In the genomic region with DNA sequence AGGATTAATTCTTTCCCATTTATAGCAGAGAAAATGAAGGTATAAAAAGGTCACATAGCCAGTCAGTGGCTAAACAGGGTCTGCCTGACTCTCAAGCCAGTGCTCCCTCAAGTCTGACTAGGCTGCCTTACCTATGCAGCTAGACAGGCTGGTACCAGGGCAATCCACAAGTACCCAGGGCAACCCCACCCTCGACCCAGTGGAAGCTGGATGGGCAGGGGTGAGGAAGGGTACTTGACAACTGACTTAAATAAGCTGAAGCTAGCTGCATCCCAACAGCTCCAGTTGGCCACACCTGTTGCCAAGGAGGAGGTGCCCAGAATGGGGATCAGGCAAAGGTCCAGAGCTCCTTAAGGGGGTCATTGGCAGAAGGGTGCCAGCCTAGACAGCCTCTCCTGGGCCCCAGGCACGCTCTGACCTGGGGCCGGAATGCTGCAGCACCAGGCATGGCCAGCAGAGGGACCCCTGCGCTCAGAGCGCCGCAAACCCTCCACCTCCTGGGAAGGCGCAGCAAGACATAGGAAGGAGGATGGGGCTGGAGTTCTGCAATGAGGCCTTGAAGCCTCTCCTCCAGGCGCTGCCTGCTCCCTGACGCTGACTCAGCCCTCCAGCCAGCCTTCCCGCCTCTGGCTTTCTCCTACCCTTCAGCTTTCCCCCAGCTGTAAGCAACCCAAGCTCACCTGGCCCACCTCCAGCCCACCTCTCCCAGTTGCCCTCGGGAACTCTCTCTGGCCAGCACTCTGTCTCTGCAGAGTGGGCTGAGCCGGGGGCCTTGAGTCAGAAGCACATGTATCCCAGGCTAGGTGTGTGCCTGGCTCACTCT, we compare ENCODE assay signal across 8 cellular contexts. TPM values are rescaled to one million over a fixed set of nuclear protein-coding genes. Genes with fewer than 3 reads are reported as not detected.
A peak's percentile ranks its signal among the peaks of the same experiment; 100 is the strongest.
DNase-seq lines count a peak whose midpoint lies in the region; ATAC-seq and TF ChIP-seq lines count a peak whose summit lies in the region.

No MANE protein-coding gene starts in this region.

- H3K4me2 ChIP-seq in Loucy (ENCODE audit: low read depth, low read length, poor library complexity, severe bottlenecking) = no peak overlapping the region

- H2AFZ ChIP-seq in Loucy (ENCODE audit: low read length) = no peak overlapping the region

- H4K20me1 ChIP-seq in Loucy (ENCODE audit: insufficient read depth, low read length, poor library complexity, severe bottlenecking) = no peaks in the 10 kb centered on the region

- H3K9me3 ChIP-seq in Loucy (ENCODE audit: insufficient read depth, low read depth, low read length) = no peaks in the 10 kb centered on the region
- H3K9me3 ChIP-seq in heart right ventricle = no peaks in the 10 kb centered on the region

- no peak overlapping the region for H3K9ac ChIP-seq in Loucy (ENCODE audit: low read depth, low read length, poor library complexity, severe bottlenecking)

- no peak overlapping the region for H3K4me3 ChIP-seq in Loucy (ENCODE audit: low read length, poor library complexity, severe bottlenecking)
- no peak overlapping the region for H3K4me3 ChIP-seq in heart right ventricle

- WGBS in heart right ventricle, 2 donors = 17 to 18% methylated on average over 12 of the region's 12 CpGs

- no peaks in the 10 kb centered on the region for H3K27me3 ChIP-seq in Loucy (ENCODE audit: insufficient read depth, low read length, poor library complexity, severe bottlenecking)
- no peaks in the 10 kb centered on the region for H3K27me3 ChIP-seq in heart right ventricle

- intact Hi-C loops in heart right ventricle (cut with DNase I) = loop anchor here in 3 of 10 donors (5.0 to 10.0 kb wide), 2 partner anchors 116 to 119 kb away; no protein-coding TSS in a partner anchor

- peak; percentile 81 for DNase-seq in GM10266 (ENCODE audit: extremely low spot score)
- peak; percentile 75 for DNase-seq in SW480 (ENCODE audit: low spot score)
- peak; percentile 92 for DNase-seq in amniotic epithelial cell (ENCODE audit: low read depth)
- DNase-seq in heart right ventricle = peak; percentile 65 to 78
- DNase-seq in pulmonary artery endothelial cell (ENCODE audit: low read depth, low spot score) = peak; percentile 19

- peak overlapping the region in 1 of 10 donors; percentile 5 for H3K27ac ChIP-seq in heart right ventricle

- H3K36me3 ChIP-seq in Loucy (ENCODE audit: insufficient read depth, low read length) (peaks cover 7% of the 10 kb centered on the region; the same call in 1 of the 2 replicates), heart right ventricle (peaks cover 0 to 34% (median 0%) of the 10 kb centered on the region in 9 donors)

- H3K79me2 ChIP-seq in Loucy (ENCODE audit: insufficient read depth, low read length) = no peaks in the 10 kb centered on the region

- TF ChIP-seq CTCF in GM10266 (IDR thresholded peaks at IDR 0.05; ENCODE audit: control insufficient read depth, insufficient read depth, low read depth, missing control alignments) = peak; percentile 98
- TF ChIP-seq CTCF in Loucy (conservative IDR thresholded peaks at IDR 0.05; ENCODE audit: low read length) = peak; percentile 85
- TF ChIP-seq CTCF in heart right ventricle (IDR thresholded peaks at IDR 0.05) = peak; percentile 86 to 99 (median 97)

- H3K4me1 ChIP-seq in Loucy (ENCODE audit: insufficient read depth, low read length, poor library complexity, severe bottlenecking) = no peaks in the 10 kb centered on the region
- peaks cover 0 to 24% (median 9%) of the 10 kb centered on the region in 9 donors for H3K4me1 ChIP-seq in heart right ventricle

- ATAC-seq in heart right ventricle (peak; percentile 68 to 87 (median 78)), HG03135 (IDR thresholded peaks at IDR 0.05; ENCODE audit: unreplicated experiment) (no peak), GM21786 (IDR thresholded peaks at IDR 0.05; ENCODE audit: unreplicated experiment) (no peak)

- H3K9me2 ChIP-seq in Loucy (replicated peaks; ENCODE audit: low read depth, low read length) = no peaks in the 10 kb centered on the region

- no peaks in the 10 kb centered on the region for H3F3A ChIP-seq in Loucy (ENCODE audit: low read depth)

RNA-seq across cellular contexts. Expression of a gene that starts 28.9 kb away (rescaled TPM):
- total RNA-seq in heart right ventricle = 10 to 100 TPM in 8 of 10 donors, 1 to 10 TPM in 2; 9.1 to 20.7 (median 14.1) TPM
- polyA plus RNA-seq in heart right ventricle = 1 to 10 TPM; 5.0 to 5.4 TPM
- total RNA-seq in pulmonary artery endothelial cell = 0.92 and 1.6 TPM in 2 replicates

RNA-seq across cellular contexts. Expression of a gene that starts 31.5 kb away (rescaled TPM):
- total RNA-seq in heart right ventricle (10 to 100 TPM in 7 of 10 donors, 1 to 10 TPM in 3; 3.8 to 70.9 (median 12.7) TPM), pulmonary artery endothelial cell (not detected in 2 replicates)
- polyA plus RNA-seq in heart right ventricle = 10 to 100 TPM; 30.0 to 34.3 TPM

RNA-seq across cellular contexts. Expression of a gene that starts 45.5 kb away (rescaled TPM):
- total RNA-seq in heart right ventricle (10 to 100 TPM; 16.6 to 84.2 (median 26.6) TPM), pulmonary artery endothelial cell (9.8 and 10.2 TPM in 2 replicates)
- polyA plus RNA-seq in heart right ventricle = 10 to 100 TPM; 41.0 to 90.1 TPM

Comparison
In these comparisons a context has a peak if more than half of its experiments do, and no peak if none do; other contexts are left out.
1. DNase-seq: peak in every context shown above with its lines; median percentile 92 in amniotic epithelial cell; 81 in GM10266; 75 in SW480; 72 in heart right ventricle; 19 in pulmonary artery endothelial cell.
2. ATAC-seq: peak in heart right ventricle (8 of 8); none in HG03135 (single experiment) and GM21786 (single experiment).
3. Peak in every context shown above with its lines, with median percentiles within 50 percentile points of each other: CTCF ChIP-seq.